Comparison of ENCODE assay signal across 29 cellular contexts in genomic region chr2:219426068-219426443, GRCh38. TPM values are rescaled to one million over a fixed set of nuclear protein-coding genes. Genes with fewer than 3 reads are reported as not detected.
A peak's percentile ranks its signal among the peaks of the same experiment; 100 is the strongest.
DNase-seq lines count a peak whose midpoint lies in the region; ATAC-seq, FAIRE-seq and TF ChIP-seq lines count a peak whose summit lies in the region.
"Had no signal": no experiment of that assay in that cellular context is flagged by ENCODE, and none has a peak within 500 bp of the region (broad histone marks: within the 10 kb centered on the region; RNA-seq: fewer than 3 reads in every experiment).

No MANE protein-coding gene starts in this region.

- H3K9me1 ChIP-seq in K562 (ENCODE audit: control insufficient read depth, insufficient read depth, low read length): no peaks in the 10 kb centered on the region

- H3K27ac ChIP-seq in K562 (ENCODE audit: extremely low read depth, low read depth, low read length) (no peak overlapping the region), transverse colon (peak overlapping the region in 3 of 4 donors; percentile 89 to 96 (median 89)), body of pancreas (no peak overlapping the region)
- H3K27ac ChIP-seq: HL-60, WERI-Rb-1 had no signal

- no peak for DNase-seq in K562 (ENCODE audit: extremely low read depth in 1 of 4, low spot score in 3 of 4)
- DNase-seq in left ventricle myocardium superior: no peak
- peak; percentile 71 for DNase-seq in posterior vena cava (ENCODE audit: low spot score)
- no peak for DNase-seq in transverse colon
- no peak for DNase-seq in body of pancreas
- no peak for DNase-seq in NCI-H774 (lab: John Stamatoyannopoulos, UW)
- DNase-seq: activated CD4-positive, alpha-beta T cell treated with anti-CD3 and anti-CD28 coated beads for 4 hours; activated naive CD4-positive, alpha-beta T cell treated with anti-CD3 and anti-CD28 coated beads, Interleukin-2, amount 50 U/mL, for 16 hours; cerebellar nuclear complex; dermis blood vessel endothelial cell; DMS 273 treated with DMSO at 0.1 percent for 48 hours; immature natural killer cell; mesenchymal stem cell; NCI-H1417 treated with DMSO at 0.1 percent for 48 hours; NCI-H226; stimulated activated naive CD4-positive, alpha-beta T cell; SW 1271; T-helper 9 cell; WERI-Rb-1 had no signal

- intact Hi-C loops in K562 (cut with micrococcal nuclease): no loop called here
- intact Hi-C loops in left ventricle myocardium superior (cut with micrococcal nuclease): no loop called here
- intact Hi-C loops in posterior vena cava (cut with DNase I): no loop called here
- intact Hi-C loops in transverse colon (cut with DNase I; ENCODE audit: low total_unique reads): no loop called here
- intact Hi-C loops in body of pancreas (cut with DNase I): no loop called here

- no peaks in the 10 kb centered on the region for H4K20me1 ChIP-seq in K562 (replicated peaks; ENCODE audit: control insufficient read depth, insufficient read depth, low read length)

- peaks cover 9 to 14% of the 10 kb centered on the region in 2 experiments; a peak in 4 of 5 replicates for H3K4me1 ChIP-seq in K562 (replicated peaks in 1 of 2; ENCODE audit: control insufficient read depth in 2 of 2, insufficient read depth in 2 of 2, low read length in 2 of 2)
- peaks cover 0 to 2% (median 0%) of the 10 kb centered on the region in 4 donors for H3K4me1 ChIP-seq in transverse colon
- no peaks in the 10 kb centered on the region for H3K4me1 ChIP-seq in body of pancreas

- WGBS in K562 (ENCODE audit: insufficient coverage, low coverage, missing lambda C conversion rate): 50% methylated on average over 1 of the region's 7 CpGs
- 71% methylated on average over 7 of the region's 7 CpGs; no CpG with 5 or more reads in 1 of the 2 donors for WGBS in transverse colon (ENCODE audit: low coverage in 1 of 2), 2 donors
- 44 to 65% methylated on average over 5 to 6 of the region's 7 CpGs for WGBS in body of pancreas, 2 donors

- no peak overlapping the region for H3K4me2 ChIP-seq in K562 (ENCODE audit: insufficient read depth, low read length)

- POLR2A ChIA-PET in K562 (lab: Yijun Ruan, JAX): interaction anchor here (0.6 kb wide), 1 partner anchor 62 kb away, joined by 5 read pairs; no protein-coding TSS in a partner anchor

- BruUV-seq in K562 (replicated peaks; lab: Mats Ljungman, UMichigan): TSS peak; percentile 60

- no peak overlapping the region for H3K4me3 ChIP-seq in K562
- no peak overlapping the region for H3K4me3 ChIP-seq in transverse colon
- H3K4me3 ChIP-seq in body of pancreas: no peak overlapping the region

- no peak for TF ChIP-seq CTCF in K562 (IDR thresholded peaks at IDR 0.05 in 2 of 3, conservative IDR thresholded peaks at IDR 0.05 in 1 of 3; ENCODE audit: insufficient read depth in 2 of 3, low read depth in 1 of 3, low read length in 3 of 3)
- no peak for TF ChIP-seq CTCF in transverse colon (IDR thresholded peaks at IDR 0.05)
- no peak for TF ChIP-seq CTCF in body of pancreas (IDR thresholded peaks at IDR 0.05)

- TF ChIP-seq EP300 in K562 (IDR thresholded peaks at IDR 0.05; ENCODE audit: low read length) (no peak), transverse colon (IDR thresholded peaks at IDR 0.05; ENCODE audit: low read depth) (no peak)

- no peaks in the 10 kb centered on the region for H3K27me3 ChIP-seq in K562 (ENCODE audit: control insufficient read depth in 2 of 2, insufficient read depth in 2 of 2, low read length in 2 of 2)
- no peaks in the 10 kb centered on the region for H3K27me3 ChIP-seq in transverse colon
- no peaks in the 10 kb centered on the region for H3K27me3 ChIP-seq in body of pancreas

- H3K9ac ChIP-seq in K562 (ENCODE audit: insufficient read depth in 1 of 2, low read depth in 2 of 2, low read length in 2 of 2): peak overlapping the region in 1 of 2 experiments; percentile 71; a peak in 2 of 4 replicates

- no peak overlapping the region for H2AFZ ChIP-seq in K562 (ENCODE audit: low read depth, low read length)

- TF ChIP-seq POLR2A in K562 (conservative IDR thresholded peaks at IDR 0.05) (no peak), transverse colon (IDR thresholded peaks at IDR 0.05) (no peak), body of pancreas (IDR thresholded peaks at IDR 0.05) (no peak)

- H3K36me3 ChIP-seq in K562 (ENCODE audit: control insufficient read depth, insufficient read depth, low read length) (no peaks in the 10 kb centered on the region), transverse colon (no peaks in the 10 kb centered on the region), body of pancreas (replicated peaks in 1 of 2; ENCODE audit: insufficient read depth in 1 of 2, low read depth in 2 of 2) (no peaks in the 10 kb centered on the region)
- H3K36me3 ChIP-seq: WERI-Rb-1 had no signal

- in situ Hi-C loops in K562 (cut with MboI): no loop called here
- in situ Hi-C loops in transverse colon (cut with MboI; ENCODE audit: low pct_ligation_motif_present in 1 of 4, low pct_unique_long_range_greater_than_20kb in 1 of 4, low sequenced_read_pairs in 3 of 4): no loop called here

- ATAC-seq in K562 (peak; percentile 23; the same call in 2 of the 3 replicates), left ventricle myocardium superior (peak; percentile 2), body of pancreas (no peak), GM18502 (IDR thresholded peaks at IDR 0.05; ENCODE audit: poor library complexity, unreplicated experiment) (no peak)
- ATAC-seq: activated T-helper 17 cell treated with anti-CD3 and anti-CD28 coated beads, Interleukin-2, amount 50 U/mL, for 72 hours had no signal

- no peaks in the 10 kb centered on the region for H3K79me2 ChIP-seq in K562 (ENCODE audit: control insufficient read depth, insufficient read depth, low read length)

- CTCF ChIA-PET in K562 (lab: Yijun Ruan, JAX; ENCODE audit: low intra/inter-chr PET ratio): no interaction called here

- no peak for FAIRE-seq in K562 (lab: Jason Lieb, UNC)
- FAIRE-seq: frontal cortex, GM18507, GM19239, H54, RCC 7860, urothelium cell line had no signal

- no peak for TF ChIP-seq RAD21 in K562 (CRISPR knock-in tag; conservative IDR thresholded peaks at IDR 0.05 in 1 of 2, IDR thresholded peaks at IDR 0.05 in 1 of 2)

- H3K9me3 ChIP-seq in K562 (replicated peaks; ENCODE audit: control insufficient read depth, insufficient read depth, low read depth, low read length): no peaks in the 10 kb centered on the region
- no peaks in the 10 kb centered on the region for H3K9me3 ChIP-seq in transverse colon
- H3K9me3 ChIP-seq in body of pancreas: no peaks in the 10 kb centered on the region

RNA-seq across cellular contexts. Expression of gene DES, which starts 7.9 kb away (rescaled TPM):
- total RNA-seq in K562 (2011; cell fraction: chromatin; rRNA removed; ENCODE audit: low replicate concordance): 4.9 and 11.0 TPM in 2 replicates
- total RNA-seq in K562 (2011; cell fraction: nucleolus; rRNA removed): 5.9 and 8.8 TPM in 2 replicates
- 5.4 and 9.5 TPM in 2 replicates for total RNA-seq in K562 (2011; cell fraction: nucleoplasm; rRNA removed)
- total RNA-seq in K562 (2014; rRNA removed) (25.8 and 27.8 TPM in 2 replicates), K562 (2014; rRNA removed; fragmentation: Illumina TruSeq; extraction: Trizol) (12.0 and 18.2 TPM in 2 replicates), K562 (2015; rRNA removed; fragmentation: Illumina TruSeq; extraction: Trizol) (28.3 and 29.1 TPM in 2 replicates), K562 (2021) (17.4 and 21.9 TPM in 2 replicates), left ventricle myocardium superior (14,457 TPM), posterior vena cava (1,000 to 10,000 TPM; 6,561 to 7,652 TPM), transverse colon (over 10,000 TPM in 1 of 4 donors, 1,000 to 10,000 TPM in 2, 100 to 1,000 TPM in 1; 1,000 to 12,373 (median 1,519) TPM), body of pancreas (10 to 100 TPM; 12.7 to 23.1 TPM)
- polyA plus RNA-seq in K562 (2011; rRNA removed) (17.0 and 58.9 TPM in 2 replicates), K562 (2014; fragmentation: Illumina TruSeq; extraction: Trizol) (32.7 and 35.3 TPM in 2 replicates), K562 (2014; fragmentation: Nextera tagmentation; extraction: Ambion mirVana) (1 to 10 TPM; 2.5 to 4.0 TPM), K562 (2014; rRNA removed) (21.2 and 25.1 TPM in 2 replicates)
- polyA plus RNA-seq in K562 (2011; cell fraction: cytosol; rRNA removed): 13.4 and 60.3 TPM in 2 replicates
- 5.3 and 28.7 TPM in 2 replicates for polyA plus RNA-seq in K562 (2011; cell fraction: nucleus; rRNA removed)
- 21.4 and 54.5 TPM in 2 replicates for polyA plus RNA-seq in K562 (2012)
- 8.9 and 64.7 TPM in 2 replicates for polyA minus RNA-seq in K562 (2011; rRNA and poly(A)+ RNA removed)
- polyA minus RNA-seq in K562 (2011; cell fraction: cytosol; rRNA and poly(A)+ RNA removed): 5.5 and 26.3 TPM in 2 replicates
- 3.0 and 5.9 TPM in 2 replicates for polyA minus RNA-seq in K562 (2011; cell fraction: nucleus; rRNA and poly(A)+ RNA removed)
- total RNA-seq: activated T-helper 17 cell treated with anti-CD3 and anti-CD28 coated beads, Interleukin-2, amount 50 U/mL, for 72 hours; CD8-positive, alpha-beta memory T cell; dermis blood vessel endothelial cell had no signal
- polyA plus RNA-seq: CD8-positive, alpha-beta memory T cell; immature natural killer cell had no signal

RNA-seq across cellular contexts. Expression of gene SPEG, which starts 8.6 kb away (rescaled TPM):
- total RNA-seq in K562 (2011; cell fraction: chromatin; rRNA removed; ENCODE audit: low replicate concordance): 12.1 and 39.1 TPM in 2 replicates
- total RNA-seq in K562 (2011; cell fraction: nucleolus; rRNA removed): 23.0 and 26.8 TPM in 2 replicates
- total RNA-seq in K562 (2011; cell fraction: nucleoplasm; rRNA removed): 15.2 and 19.2 TPM in 2 replicates
- total RNA-seq in K562 (2014; rRNA removed) (3.9 and 6.0 TPM in 2 replicates), K562 (2014; rRNA removed; fragmentation: Illumina TruSeq; extraction: Trizol) (1.3 and 1.5 TPM in 2 replicates), K562 (2015; rRNA removed; fragmentation: Illumina TruSeq; extraction: Trizol) (3.0 and 3.7 TPM in 2 replicates), K562 (2021) (6.0 and 8.7 TPM in 2 replicates), left ventricle myocardium superior (111 TPM), posterior vena cava (100 to 1,000 TPM; 175 to 217 TPM), transverse colon (10 to 100 TPM; 26.5 to 95.8 (median 48.5) TPM), body of pancreas (1 to 10 TPM; 2.9 to 3.6 TPM)
- polyA plus RNA-seq in K562 (2011; rRNA removed) (6.3 and 6.5 TPM in 2 replicates), K562 (2014; fragmentation: Illumina TruSeq; extraction: Trizol) (2.4 and 5.5 TPM in 2 replicates), K562 (2014; fragmentation: Nextera tagmentation; extraction: Ambion mirVana) (1 to 10 TPM in 1 of 2 experiments, under 1 TPM in 1; 0.49 to 1.3 TPM), K562 (2014; rRNA removed) (6.5 and 7.9 TPM in 2 replicates)
- polyA plus RNA-seq in K562 (2011; cell fraction: cytosol; rRNA removed): 4.6 and 12.1 TPM in 2 replicates
- 24.5 and 70.3 TPM in 2 replicates for polyA plus RNA-seq in K562 (2011; cell fraction: nucleus; rRNA removed)
- polyA plus RNA-seq in K562 (2012): 9.4 and 12.8 TPM in 2 replicates
- polyA minus RNA-seq in K562 (2011; rRNA and poly(A)+ RNA removed): 1.5 and 2.0 TPM in 2 replicates
- polyA minus RNA-seq in K562 (2011; cell fraction: cytosol; rRNA and poly(A)+ RNA removed): 3.1 and 4.2 TPM in 2 replicates
- polyA minus RNA-seq in K562 (2011; cell fraction: nucleus; rRNA and poly(A)+ RNA removed): 11.8 and 14.0 TPM in 2 replicates
- polyA plus RNA-seq: immature natural killer cell had no signal

RNA-seq across cellular contexts. Expression of gene DNPEP, which starts 38.3 kb away (rescaled TPM):
- total RNA-seq in K562 (2011; cell fraction: chromatin; rRNA removed; ENCODE audit: low replicate concordance): 68.2 and 175 TPM in 2 replicates
- 98.4 and 99.9 TPM in 2 replicates for total RNA-seq in K562 (2011; cell fraction: nucleolus; rRNA removed)
- 71.9 and 73.9 TPM in 2 replicates for total RNA-seq in K562 (2011; cell fraction: nucleoplasm; rRNA removed)
- total RNA-seq in K562 (2014; rRNA removed) (37.5 and 62.2 TPM in 2 replicates), K562 (2014; rRNA removed; fragmentation: Illumina TruSeq; extraction: Trizol) (28.3 and 38.1 TPM in 2 replicates), K562 (2015; rRNA removed; fragmentation: Illumina TruSeq; extraction: Trizol) (44.0 and 45.5 TPM in 2 replicates), K562 (2021) (71.4 and 74.8 TPM in 2 replicates), left ventricle myocardium superior (74.8 TPM), posterior vena cava (10 to 100 TPM; 41.9 to 44.0 TPM), transverse colon (100 to 1,000 TPM in 2 of 4 donors, 10 to 100 TPM in 2; 61.3 to 142 (median 104) TPM), body of pancreas (10 to 100 TPM; 18.4 to 24.7 TPM)
- polyA plus RNA-seq in K562 (2011; rRNA removed) (52.5 and 66.6 TPM in 2 replicates), K562 (2014; fragmentation: Illumina TruSeq; extraction: Trizol) (45.2 and 68.1 TPM in 2 replicates), K562 (2014; fragmentation: Nextera tagmentation; extraction: Ambion mirVana) (10 to 100 TPM; 34.6 to 53.2 TPM), K562 (2014; rRNA removed) (61.3 and 70.4 TPM in 2 replicates)
- 71.9 and 131 TPM in 2 replicates for polyA plus RNA-seq in K562 (2011; cell fraction: cytosol; rRNA removed)
- polyA plus RNA-seq in K562 (2011; cell fraction: nucleus; rRNA removed): 108 and 164 TPM in 2 replicates
- 78.1 and 85.3 TPM in 2 replicates for polyA plus RNA-seq in K562 (2012)
- 24.7 and 36.5 TPM in 2 replicates for polyA minus RNA-seq in K562 (2011; rRNA and poly(A)+ RNA removed)
- 31.6 and 35.3 TPM in 2 replicates for polyA minus RNA-seq in K562 (2011; cell fraction: cytosol; rRNA and poly(A)+ RNA removed)
- 27.1 and 36.2 TPM in 2 replicates for polyA minus RNA-seq in K562 (2011; cell fraction: nucleus; rRNA and poly(A)+ RNA removed)

Comparison
In these comparisons a context has a peak if more than half of its experiments do, and no peak if none do; other contexts are left out.
1. ATAC-seq: peak in K562 (single experiment) and left ventricle myocardium superior (single experiment); none in body of pancreas (single experiment) and GM18502 (single experiment).
2. H3K27ac ChIP-seq: peak in transverse colon (3 of 4); none in K562 (single experiment) and body of pancreas (0 of 4).
3. RNA of gene DES, which starts 7.9 kb away (total RNA-seq): 14,457 TPM in left ventricle myocardium superior (single experiment), 6,561 to 7,652 TPM in posterior vena cava and 1,000 to 12,373 TPM in transverse colon; 4.9 to 29.1 TPM in K562 and 12.7 to 23.1 TPM in body of pancreas; every median in the first group is over 10 times any median in the second.